In the genomic region with DNA sequence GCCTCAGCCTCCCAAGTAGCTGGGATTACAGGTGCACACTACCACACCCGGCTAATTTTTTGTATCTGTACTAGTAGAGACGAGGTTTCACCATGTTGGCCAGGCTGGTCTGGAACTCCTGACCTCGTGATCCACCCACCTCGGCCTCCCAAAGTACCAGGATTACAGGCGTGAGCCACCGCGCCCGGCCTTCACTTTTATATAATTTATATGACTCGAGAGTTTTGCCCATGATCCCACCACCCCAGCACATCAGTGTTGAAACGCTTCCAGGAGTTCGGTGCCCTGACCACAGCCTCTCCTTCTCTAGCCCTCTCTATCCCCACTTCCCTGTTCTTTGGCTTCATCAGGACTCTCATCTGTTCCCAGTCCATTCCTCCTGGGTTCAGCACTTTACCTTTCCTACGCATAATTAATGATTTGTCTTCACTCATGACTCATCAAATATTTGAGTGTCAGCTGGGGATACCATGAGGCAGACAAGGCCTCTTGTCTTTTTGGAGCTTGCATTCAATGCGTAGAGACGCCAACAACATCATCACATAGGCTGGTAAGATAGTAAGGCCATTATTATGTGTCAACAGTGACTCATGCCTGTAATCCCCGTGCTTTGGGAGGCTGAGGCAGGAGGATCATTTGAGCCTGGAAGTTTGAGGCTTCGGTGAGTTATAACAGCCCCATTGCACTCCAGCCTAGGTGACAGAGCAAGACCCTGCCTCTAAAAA, we compare ENCODE assay signal across 1 cellular context.
TF ChIP-seq lines count a peak whose summit lies in the region.

No MANE protein-coding gene starts in this region.

TF ChIP-seq in HCT116, 20 proteins besides CTCF, POLR2A, EP300 and RAD21:
- TF ChIP-seq JUND (IDR thresholded peaks at IDR 0.05) (peak; percentile 44), POLR2AphosphoS5 (IDR thresholded peaks at IDR 0.05; ENCODE audit: low read depth, low read length) (no peak), EGR1 (IDR thresholded peaks at IDR 0.05; ENCODE audit: low read depth) (no peak), SP1 (IDR thresholded peaks at IDR 0.05; ENCODE audit: low read depth) (no peak), CBX3 (IDR thresholded peaks at IDR 0.05; ENCODE audit: low read depth) (peak; percentile 21; the same call in 1 of the 2 replicates), EZH2phosphoT487 (IDR thresholded peaks at IDR 0.05; ENCODE audit: borderline replicate concordance) (no peak), SIN3A (IDR thresholded peaks at IDR 0.05; ENCODE audit: low read depth) (peak; percentile 64), ELF1 (IDR thresholded peaks at IDR 0.05; ENCODE audit: borderline replicate concordance, low read depth) (no peak), FOSL1 (IDR thresholded peaks at IDR 0.05; ENCODE audit: low read depth) (peak; percentile 61)
- TF ChIP-seq, protein P1, sequence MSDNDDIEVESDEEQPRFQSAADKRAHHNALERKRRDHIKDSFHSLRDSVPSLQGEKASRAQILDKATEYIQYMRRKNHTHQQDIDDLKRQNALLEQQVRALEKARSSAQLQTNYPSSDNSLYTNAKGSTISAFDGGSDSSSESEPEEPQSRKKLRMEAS (IDR thresholded peaks at IDR 0.05), result peak; percentile 73; the same call in 1 of the 2 replicates
